Comparison of ENCODE assay signal across 8 cellular contexts in the genomic region with DNA sequence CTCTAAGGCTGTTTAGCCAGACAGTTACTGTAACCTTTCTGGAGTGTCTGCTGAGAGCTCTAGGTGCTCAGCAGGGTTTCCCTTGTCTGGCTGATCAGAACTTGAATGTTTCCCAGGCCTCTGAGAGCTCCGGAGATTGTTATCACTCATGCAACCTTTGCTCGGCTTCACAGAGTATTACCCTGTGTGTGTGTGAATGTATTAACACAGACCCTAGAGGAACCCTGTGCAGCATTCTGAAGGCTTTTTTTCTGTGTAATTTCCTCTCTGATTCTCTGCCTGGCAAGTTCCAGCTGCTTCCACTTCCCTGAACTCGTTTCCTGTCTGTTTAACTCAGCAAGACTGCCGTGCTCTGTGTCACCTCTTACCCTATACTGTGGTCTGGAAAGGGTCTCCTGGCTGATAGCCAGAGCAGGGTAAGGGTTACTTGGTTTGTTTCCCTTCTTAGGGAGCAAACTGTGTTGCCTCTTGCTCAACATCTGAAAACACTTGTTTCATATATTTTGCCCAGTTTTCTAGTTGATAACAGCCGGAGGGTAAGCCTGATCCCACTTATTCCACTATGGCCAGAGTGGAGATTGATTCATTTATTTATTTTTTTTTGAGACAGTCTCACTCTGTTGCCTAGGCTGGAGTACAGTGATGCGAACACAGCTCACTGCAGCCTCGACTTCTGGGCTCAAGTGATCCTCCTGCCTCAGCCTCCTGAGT. TPM values are rescaled to one million over a fixed set of nuclear protein-coding genes. Genes with fewer than 3 reads are reported as not detected.
DNase-seq lines count a peak whose midpoint lies in the region; ATAC-seq, FAIRE-seq and TF ChIP-seq lines count a peak whose summit lies in the region.

No MANE protein-coding gene starts in this region.

- POLR2A ChIA-PET in endothelial cell of umbilical vein (lab: Charles Lee), result interaction anchor here (1.3 to 1.5 kb wide), 2 partner anchors 94 to 96 kb away, joined by 3 to 4 read pairs; no protein-coding TSS in a partner anchor

- dilution Hi-C loops in endothelial cell of umbilical vein (cut with MboI; ENCODE audit: extremely low pct_ligation_motif_present, low sequenced_read_pairs), result no loop called here

- peak; percentile 21 for DNase-seq in ELF-1 (ENCODE audit: low read depth, low spot score)
- DNase-seq in NOMO-1 treated with DMSO at 0.1 percent for 48 hours (lab: John Stamatoyannopoulos, UW; ENCODE audit: unreplicated experiment), result peak; percentile 88
- peak; percentile 98 for DNase-seq in endothelial cell of umbilical vein (ENCODE audit: low read depth, low spot score)
- DNase-seq in psoas muscle, result peak in 1 of 2 donors; percentile 19
- no peak for DNase-seq in NCI-H2029 (lab: John Stamatoyannopoulos, UW)
- DNase-seq in SHP77 treated with DMSO at 0.1 percent for 48 hours (lab: John Stamatoyannopoulos, UW), result no peak

- ATAC-seq in psoas muscle (peak in 1 of 4 donors; percentile 3), GM18867 (IDR thresholded peaks at IDR 0.05; ENCODE audit: unreplicated experiment) (no peak), HG02981 (IDR thresholded peaks at IDR 0.05; ENCODE audit: unreplicated experiment) (no peak)

- intact Hi-C loops in endothelial cell of umbilical vein (cut with micrococcal nuclease), result no loop called here
- intact Hi-C loops in psoas muscle (cut with DNase I), result no loop called here

- CTCF ChIA-PET in endothelial cell of umbilical vein (lab: Charles Lee), result interaction anchor here (0.7 to 7.0 kb wide), 8 partner anchors 22 to 390 kb away, joined by 3 to 212 read pairs (median 4); a partner anchor contains a TSS

- BruUV-seq in endothelial cell of umbilical vein (replicated peaks; lab: Mats Ljungman, UMichigan), result no TSS peak

- 50 to 62% (median 51%) methylated on average over 7 of the region's 7 CpGs for WGBS in psoas muscle, 3 donors

- H4K20me1 ChIP-seq in endothelial cell of umbilical vein (replicated peaks; ENCODE audit: control insufficient read depth, extremely low read depth, insufficient read depth, low read length), result no peaks in the 10 kb centered on the region

- H3K36me3 ChIP-seq in endothelial cell of umbilical vein (ENCODE audit: control insufficient read depth in 2 of 2, extremely low read depth in 1 of 2, insufficient read depth in 2 of 2, low read length in 2 of 2) (peaks cover 2 to 3% of the 10 kb centered on the region in 2 experiments), psoas muscle (ENCODE audit: insufficient read depth in 1 of 2, low read depth in 1 of 2) (peaks cover 0 to 57% of the 10 kb centered on the region in 2 donors)

- H3K27me3 ChIP-seq in endothelial cell of umbilical vein (ENCODE audit: control insufficient read depth in 2 of 2, insufficient read depth in 2 of 2, low read length in 2 of 2) (no peaks in the 10 kb centered on the region), psoas muscle (ENCODE audit: insufficient read depth in 3 of 3, low read length in 2 of 3) (no peaks in the 10 kb centered on the region)

- H3K4me3 ChIP-seq in endothelial cell of umbilical vein (replicated peaks in 1 of 3; ENCODE audit: insufficient read depth in 1 of 3, low read depth in 1 of 3, low read length in 3 of 3) (peak overlapping the region in 1 of 3 experiments; percentile 6), psoas muscle (no peak overlapping the region)

- H3K9ac ChIP-seq in endothelial cell of umbilical vein (replicated peaks; ENCODE audit: extremely low read depth, insufficient read depth, low read length), result peak overlapping the region; percentile 63

- H3K9me1 ChIP-seq in endothelial cell of umbilical vein (replicated peaks; ENCODE audit: control insufficient read depth, extremely low read depth, insufficient read depth, low read length), result no peaks in the 10 kb centered on the region

- no peak for TF ChIP-seq POLR2A in endothelial cell of umbilical vein (IDR thresholded peaks at IDR 0.05; ENCODE audit: low read depth, low read length)

- no peak overlapping the region for H2AFZ ChIP-seq in endothelial cell of umbilical vein (ENCODE audit: low read depth, low read length)

- H3K9me3 ChIP-seq in endothelial cell of umbilical vein (replicated peaks; ENCODE audit: control insufficient read depth, insufficient read depth, low read length) (no peaks in the 10 kb centered on the region), psoas muscle (no peaks in the 10 kb centered on the region)

- peaks cover 22% of the 10 kb centered on the region for H3K4me1 ChIP-seq in endothelial cell of umbilical vein (ENCODE audit: control insufficient read depth, extremely low read depth, insufficient read depth, low read length)
- peaks cover 28% of the 10 kb centered on the region for H3K4me1 ChIP-seq in psoas muscle

- H3K4me2 ChIP-seq in endothelial cell of umbilical vein (ENCODE audit: insufficient read depth, low read length), result peak overlapping the region; percentile 71

- no peaks in the 10 kb centered on the region for H3K79me2 ChIP-seq in endothelial cell of umbilical vein (ENCODE audit: control insufficient read depth, insufficient read depth, low read length)

- TF ChIP-seq CTCF in endothelial cell of umbilical vein (IDR thresholded peaks at IDR 0.05; ENCODE audit: extremely low read depth in 1 of 2, insufficient read depth in 1 of 2, low read depth in 1 of 2, low read length in 2 of 2), result no peak
- TF ChIP-seq CTCF in psoas muscle (IDR thresholded peaks at IDR 0.05), result no peak

- peak overlapping the region; percentile 95 for H3K27ac ChIP-seq in endothelial cell of umbilical vein (ENCODE audit: insufficient read depth, low read depth, low read length)
- H3K27ac ChIP-seq in psoas muscle, result peak overlapping the region; percentile 56

- FAIRE-seq in endothelial cell of umbilical vein (lab: Jason Lieb, UNC), result peak; percentile 98

TF ChIP-seq in endothelial cell of umbilical vein, 7 proteins besides CTCF, POLR2A, EP300 and RAD21:
- TF ChIP-seq MYC (IDR thresholded peaks at IDR 0.05; ENCODE audit: low read depth, low read length) (no peak), JUN (IDR thresholded peaks at IDR 0.05; ENCODE audit: borderline replicate concordance, insufficient read depth, insufficient read length, low read depth) (peak; percentile 48), FOS (IDR thresholded peaks at IDR 0.05; ENCODE audit: borderline replicate concordance, insufficient read depth, low read length) (peak; percentile 44), GATA2 (IDR thresholded peaks at IDR 0.05; ENCODE audit: insufficient read depth, insufficient read length, low read depth, low read length) (peak; percentile 99), POLR2AphosphoS5 (IDR thresholded peaks at IDR 0.05; ENCODE audit: insufficient read depth, low read depth, low read length) (peak; percentile 66), EZH2 (IDR thresholded peaks at IDR 0.05; ENCODE audit: borderline replicate concordance, low read depth, low read length, severe bottlenecking) (no peak)
- TF ChIP-seq, protein P1, sequence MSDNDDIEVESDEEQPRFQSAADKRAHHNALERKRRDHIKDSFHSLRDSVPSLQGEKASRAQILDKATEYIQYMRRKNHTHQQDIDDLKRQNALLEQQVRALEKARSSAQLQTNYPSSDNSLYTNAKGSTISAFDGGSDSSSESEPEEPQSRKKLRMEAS (IDR thresholded peaks at IDR 0.05; ENCODE audit: insufficient read depth, insufficient read length), result no peak

RNA-seq across cellular contexts. Expression of a gene that starts 21.7 kb away (rescaled TPM):
- total RNA-seq in endothelial cell of umbilical vein (33.8 and 43.4 TPM in 2 replicates), psoas muscle (10 to 100 TPM; 19.9 to 31.4 (median 26.6) TPM)
- polyA plus RNA-seq in endothelial cell of umbilical vein (54.6 and 57.9 TPM in 2 replicates), psoas muscle (10 to 100 TPM; 18.9 to 45.1 (median 20.4) TPM)
- polyA plus RNA-seq in endothelial cell of umbilical vein (2011; cell fraction: cytosol; rRNA removed), result 30.6 and 34.2 TPM in 2 replicates
- 255 and 271 TPM in 2 replicates for polyA plus RNA-seq in endothelial cell of umbilical vein (2011; cell fraction: nucleus; rRNA removed)
- polyA plus RNA-seq in endothelial cell of umbilical vein (2012), result 29.6 and 30.4 TPM in 2 replicates
- polyA minus RNA-seq in endothelial cell of umbilical vein, result 52.7 and 66.7 TPM in 2 replicates
- 44.1 TPM for polyA minus RNA-seq in endothelial cell of umbilical vein (2011; cell fraction: cytosol; rRNA and poly(A)+ RNA removed)
- 52.5 and 55.0 TPM in 2 replicates for polyA minus RNA-seq in endothelial cell of umbilical vein (2011; cell fraction: nucleus; rRNA and poly(A)+ RNA removed)

RNA-seq across cellular contexts. Expression of a gene that starts 21.8 kb away (rescaled TPM):
- total RNA-seq in endothelial cell of umbilical vein, result 22.0 and 22.9 TPM in 2 replicates
- polyA plus RNA-seq in endothelial cell of umbilical vein, result 7.1 and 8.3 TPM in 2 replicates
- polyA plus RNA-seq in endothelial cell of umbilical vein (2011; cell fraction: cytosol; rRNA removed), result 7.5 and 7.8 TPM in 2 replicates
- polyA plus RNA-seq in endothelial cell of umbilical vein (2011; cell fraction: nucleus; rRNA removed), result 22.1 and 25.3 TPM in 2 replicates
- polyA plus RNA-seq in endothelial cell of umbilical vein (2012), result 11.1 and 13.5 TPM in 2 replicates
- 10.5 and 11.7 TPM in 2 replicates for polyA minus RNA-seq in endothelial cell of umbilical vein
- 8.7 TPM for polyA minus RNA-seq in endothelial cell of umbilical vein (2011; cell fraction: cytosol; rRNA and poly(A)+ RNA removed)
- polyA minus RNA-seq in endothelial cell of umbilical vein (2011; cell fraction: nucleus; rRNA and poly(A)+ RNA removed), result 17.4 and 18.6 TPM in 2 replicates
- 10 to 100 TPM in 2 of 4 donors, 1 to 10 TPM in 2; 7.9 to 12.6 (median 9.9) TPM for total RNA-seq in psoas muscle
- 10 to 100 TPM in 1 of 3 donors, 1 to 10 TPM in 2; 5.8 to 16.3 (median 9.5) TPM for polyA plus RNA-seq in psoas muscle

Comparison
In these comparisons a context has a peak if more than half of its experiments do, and no peak if none do; other contexts are left out.
1. DNase-seq: peak in ELF-1 (single experiment), NOMO-1 treated with DMSO at 0.1 percent for 48 hours (single experiment) and endothelial cell of umbilical vein (single experiment); none in NCI-H2029 (single experiment) and SHP77 treated with DMSO at 0.1 percent for 48 hours (single experiment).